Comparison of ENCODE assay signal across 14 cellular contexts in the genomic region with DNA sequence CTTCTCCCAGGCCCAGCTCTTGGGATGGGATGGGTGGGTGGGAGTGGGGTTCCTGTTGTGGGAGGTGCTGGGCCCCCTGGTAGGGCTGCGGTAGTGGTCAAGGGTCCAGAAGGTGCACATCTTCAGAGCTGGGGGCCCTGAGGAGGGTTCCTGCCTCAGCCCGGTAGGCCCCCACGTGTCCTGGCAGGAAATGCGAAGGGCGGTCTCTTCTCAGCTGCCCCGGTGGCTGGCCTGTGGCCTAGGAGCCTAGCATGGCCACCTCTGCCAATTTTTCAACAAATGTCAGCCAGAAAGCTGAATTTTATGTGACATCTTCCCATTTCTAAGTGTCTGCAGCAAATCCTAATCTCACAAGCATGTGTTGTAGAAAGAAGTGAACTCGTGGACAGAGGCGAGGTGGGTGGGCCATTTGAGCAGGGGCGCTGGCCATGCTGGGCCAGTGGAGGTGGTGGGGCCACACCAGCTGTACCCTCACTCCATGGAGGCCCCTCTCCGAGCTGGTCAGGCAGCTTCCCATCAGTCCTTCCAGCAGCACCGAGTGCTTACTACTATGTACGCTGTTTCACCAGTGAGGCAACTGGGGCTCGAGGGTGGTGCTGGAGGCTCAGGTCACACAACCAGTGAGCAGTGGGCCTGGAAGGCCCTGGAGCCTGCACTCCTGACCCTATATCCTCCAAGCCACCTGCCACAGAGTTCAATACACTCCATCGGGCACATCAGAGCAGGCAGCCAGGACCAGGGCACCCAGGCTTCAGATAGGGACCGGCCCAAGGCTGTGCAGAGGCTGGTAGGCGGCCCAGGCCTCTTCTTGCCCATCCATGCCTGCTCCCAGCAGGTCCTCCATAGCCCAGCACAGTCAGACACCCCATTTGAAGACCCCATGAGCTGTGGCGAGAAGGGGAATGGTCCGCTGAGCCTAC. TPM values are rescaled to one million over a fixed set of nuclear protein-coding genes. Genes with fewer than 3 reads are reported as not detected.
DNase-seq lines count a peak whose midpoint lies in the region; ATAC-seq and TF ChIP-seq lines count a peak whose summit lies in the region.
"Had no signal": no experiment of that assay in that cellular context is flagged by ENCODE, and none has a peak within 500 bp of the region (broad histone marks: within the 10 kb centered on the region; RNA-seq: fewer than 3 reads in every experiment).

No MANE protein-coding gene starts in this region.

- DNase-seq in CD14-positive monocyte (ENCODE audit: low spot score) (peak; percentile 39), RWPE2 (ENCODE audit: low spot score) (peak; percentile 44), osteocyte (ENCODE audit: extremely low spot score, unreplicated experiment) (no peak), NCI-H69 (lab: John Stamatoyannopoulos, UW) (no peak), Kasumi-1 (lab: John Stamatoyannopoulos, UW) (no peak), NCI-H2029 (lab: John Stamatoyannopoulos, UW) (no peak)
- DNase-seq in activated naive CD4-positive, alpha-beta T cell (lab: John Stamatoyannopoulos, UW): no peak
- DNase-seq: 8988T; AML-193; CD4-positive, CD25-positive, alpha-beta regulatory T cell; GOT3 had no signal

- ATAC-seq in RWPE2 (ENCODE audit: low read depth) (no peak), esophagus mucosa (peak; percentile 4)

- no peaks in the 10 kb centered on the region for H3K9me3 ChIP-seq in RWPE2 (ENCODE audit: severe bottlenecking)
- H3K9me3 ChIP-seq: BLaER1, HAP-1 had no signal

- H3K4me3 ChIP-seq in RWPE2 (ENCODE audit: severe bottlenecking): no peak overlapping the region
- H3K4me3 ChIP-seq: BLaER1, HAP-1 had no signal

- intact Hi-C loops in CD14-positive monocyte (cut with micrococcal nuclease): no loop called here

- H3K4me3 Mint-ChIP-seq in CD14-positive monocyte (no peak overlapping the region), osteocyte (ENCODE audit: unreplicated experiment) (no peak overlapping the region)
- H3K4me3 Mint-ChIP-seq: CD4-positive, CD25-positive, alpha-beta regulatory T cell had no signal

- TF ChIP-seq CTCF in CD14-positive monocyte (IDR thresholded peaks at IDR 0.05): no peak
- no peak for TF ChIP-seq CTCF in RWPE2 (IDR thresholded peaks at IDR 0.05; ENCODE audit: poor library complexity, severe bottlenecking)
- no peak for TF ChIP-seq CTCF in osteocyte (IDR thresholded peaks at IDR 0.05)

- H3K36me3 ChIP-seq in RWPE2 (ENCODE audit: low read depth): no peaks in the 10 kb centered on the region
- H3K36me3 ChIP-seq: BLaER1, HAP-1 had no signal

- H3K9me3 Mint-ChIP-seq in CD14-positive monocyte (no peaks in the 10 kb centered on the region), osteocyte (ENCODE audit: unreplicated experiment) (no peaks in the 10 kb centered on the region)

- H3K27me3 Mint-ChIP-seq in CD14-positive monocyte (ENCODE audit: low read depth in 3 of 3): peaks cover 0 to 8% (median 1%) of the 10 kb centered on the region in 3 donors
- H3K27me3 Mint-ChIP-seq in osteocyte (ENCODE audit: unreplicated experiment): no peaks in the 10 kb centered on the region
- H3K27me3 Mint-ChIP-seq: CD4-positive, CD25-positive, alpha-beta regulatory T cell had no signal

- no peaks in the 10 kb centered on the region for H3K36me3 Mint-ChIP-seq in CD14-positive monocyte
- peaks cover 3% of the 10 kb centered on the region for H3K36me3 Mint-ChIP-seq in osteocyte (ENCODE audit: unreplicated experiment)
- H3K36me3 Mint-ChIP-seq: CD4-positive, CD25-positive, alpha-beta regulatory T cell had no signal

- no peaks in the 10 kb centered on the region for H3K27me3 ChIP-seq in RWPE2 (ENCODE audit: insufficient read depth, poor library complexity, severe bottlenecking)
- H3K27me3 ChIP-seq: BLaER1 had no signal

- H3K27ac ChIP-seq in RWPE2 (ENCODE audit: poor library complexity, severe bottlenecking): no peak overlapping the region
- H3K27ac ChIP-seq: BLaER1 had no signal

- H3K4me1 Mint-ChIP-seq in CD14-positive monocyte (no peaks in the 10 kb centered on the region), osteocyte (ENCODE audit: unreplicated experiment) (peaks cover 51% of the 10 kb centered on the region)
- H3K4me1 Mint-ChIP-seq: CD4-positive, CD25-positive, alpha-beta regulatory T cell had no signal

- H3K4me1 ChIP-seq in RWPE2 (ENCODE audit: insufficient read depth, poor library complexity, severe bottlenecking): no peaks in the 10 kb centered on the region
- H3K4me1 ChIP-seq: HAP-1 had no signal

- H3K27ac Mint-ChIP-seq in CD14-positive monocyte (peak overlapping the region in 1 of 7 donors; percentile 27), osteocyte (ENCODE audit: unreplicated experiment) (peak overlapping the region; percentile 60)

RNA-seq across cellular contexts. Expression of a gene that starts 23.2 kb away (rescaled TPM):
- not detected for polyA plus RNA-seq in CD14-positive monocyte
- total RNA-seq in esophagus mucosa (10.4 TPM), osteocyte (215 and 251 TPM in 2 replicates)
- total RNA-seq: CD4-positive, CD25-positive, alpha-beta regulatory T cell had no signal
- polyA plus RNA-seq: CD4-positive, CD25-positive, alpha-beta regulatory T cell had no signal

Comparison
In these comparisons a context has a peak if more than half of its experiments do, and no peak if none do; other contexts are left out.
1. DNase-seq: peak in CD14-positive monocyte (single experiment) and RWPE2 (single experiment); none in osteocyte (single experiment), NCI-H69 (single experiment), Kasumi-1 (0 of 2), activated naive CD4-positive, alpha-beta T cell (0 of 4) and NCI-H2029 (single experiment).
2. RNA of a gene that starts 23.2 kb away (total RNA-seq): 215 to 251 TPM in osteocyte; 10.4 TPM in esophagus mucosa (single experiment); every median in the first group is over 10 times any median in the second.